25 cellular contexts compared by ENCODE assay signal in the genomic region with DNA sequence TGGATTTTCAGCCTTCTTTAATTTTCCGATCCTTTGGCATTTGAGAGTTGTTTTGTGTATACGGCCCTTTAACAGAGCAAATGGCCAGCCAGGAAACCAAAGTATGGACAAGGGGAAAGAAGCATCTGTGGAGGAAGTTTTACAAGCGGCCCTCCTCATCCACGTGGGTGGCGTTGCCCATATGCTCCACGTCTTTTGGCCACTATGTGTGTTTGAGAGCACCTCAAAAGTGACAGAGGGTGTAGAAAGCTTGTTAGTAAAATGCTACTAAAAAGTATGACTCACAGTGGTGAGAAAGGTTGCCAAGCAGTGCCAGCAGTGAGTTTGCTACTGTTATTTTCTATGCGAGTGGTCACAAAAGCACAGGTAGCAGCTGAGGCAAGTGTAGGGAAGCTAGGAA.
"Had no signal": no experiment of that assay in that cellular context is flagged by ENCODE, and none has a peak within 500 bp of the region (broad histone marks: within the 10 kb centered on the region; RNA-seq: fewer than 3 reads in every experiment).

No MANE protein-coding gene starts in this region.

- FAIRE-seq: urothelium cell line had no signal

- DNase-seq: stimulated activated CD4-positive, alpha-beta T cell treated with anti-CD3 and anti-CD28 coated beads, Interleukin-2, amount 100 ng/mL, for 48 hours; stimulated activated CD4-positive, alpha-beta T cell treated with anti-CD3 and anti-CD28 coated beads, Interleukin-4, amount 100 ng/mL, for 1 hour; stimulated activated CD4-positive, alpha-beta T cell treated with anti-CD3 and anti-CD28 coated beads, Interleukin-4, amount 100 ng/mL, for 24 hours; stimulated activated CD4-positive, alpha-beta T cell treated with anti-CD3 and anti-CD28 coated beads, Interleukin-4, amount 100 ng/mL, for 4 hours; stimulated activated CD8-positive, alpha-beta memory T cell treated with anti-CD3 and anti-CD28 coated beads, Interleukin-4, amount 100 ng/mL, for 48 hours; stimulated activated naive B cell treated with anti-CD40 and anti-IgM and Interleukin-4, amounts not matched to agents 10 μg/mL and 1 μg/mL and 100 μg/mL, for 72 hours; stimulated activated naive CD4-positive, alpha-beta T cell; stimulated activated naive CD4-positive, alpha-beta T cell treated with Interleukin-2 at 50 U/mL for 16 hours; stimulated activated naive CD8-positive, alpha-beta T cell treated with anti-CD3 and anti-CD28 coated beads, Interleukin-15, amount 100 ng/mL, for 72 hours; stimulated activated naive CD8-positive, alpha-beta T cell treated with anti-CD3 and anti-CD28 coated beads, Interleukin-15, Interleukin-2, amounts not matched to agents 100 U/mL and 50 U/mL, for 24 hours; stomach; substantia nigra; testis; thyroid gland; tibial artery; transverse colon; trophoblast cell; upper lobe of left lung; upper lobe of right lung; uterus had no signal

- H3K36me3 ChIP-seq: stomach, suprapubic skin, thoracic aorta, thyroid gland, tibial artery, tibial nerve, transverse colon, upper lobe of left lung, upper lobe of right lung, uterus, vagina had no signal

- H3K27me3 ChIP-seq: stomach, suprapubic skin, testis, thyroid gland, tibial artery, tibial nerve, transverse colon, upper lobe of left lung, upper lobe of right lung, uterus, vagina had no signal

- H3K4me3 ChIP-seq: stomach, suprapubic skin, testis, thoracic aorta, thyroid gland, tibial artery, tibial nerve, transverse colon, upper lobe of left lung, upper lobe of right lung, uterus, vagina had no signal
